ENCODE assay signal across 25 cellular contexts in the genomic region with DNA sequence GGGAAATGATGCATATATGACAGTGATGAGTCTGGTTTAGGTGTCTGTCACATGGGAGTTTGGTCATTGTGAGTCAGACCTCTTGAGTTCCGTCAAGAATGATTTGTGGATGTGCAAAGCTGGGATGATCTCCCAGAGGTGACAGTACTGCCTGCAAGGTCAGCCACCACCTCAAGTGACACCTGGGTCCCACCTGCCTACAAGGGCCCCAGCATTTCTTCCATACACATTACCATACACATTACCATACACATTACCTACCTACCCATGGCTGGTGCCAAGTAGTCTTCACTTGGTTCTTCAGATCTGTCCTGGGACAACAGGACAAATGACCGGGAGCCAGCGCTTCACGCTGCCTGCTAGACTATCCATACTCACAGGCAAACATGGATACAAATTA.
"Had no signal": no experiment of that assay in that cellular context is flagged by ENCODE, and none has a peak within 500 bp of the region (broad histone marks: within the 10 kb centered on the region; RNA-seq: fewer than 3 reads in every experiment).

No MANE protein-coding gene starts in this region.

- H3K36me3 ChIP-seq: brain microvascular endothelial cell, Peyer's patch had no signal

- H3K9me3 ChIP-seq: Peyer's patch had no signal

- H3K27me3 ChIP-seq: brain microvascular endothelial cell, Peyer's patch had no signal

- ATAC-seq: activated CD8-positive, alpha-beta memory T cell treated with anti-CD3 and anti-CD28 coated beads, Interleukin-2, amount 10 ng/mL, durations not matched to agents 7 days and 5 days; T-helper 17 cell had no signal

- H3K4me1 ChIP-seq: Peyer's patch had no signal

- FAIRE-seq: colon had no signal

- H3K27ac ChIP-seq: brain microvascular endothelial cell, Peyer's patch had no signal

- DNase-seq: activated B cell treated with CpG ODN at 0.5 μM for 24 hours; activated CD4-positive, alpha-beta T cell treated with anti-CD3 and anti-CD28 coated beads for 1 hour; activated CD4-positive, alpha-beta T cell treated with anti-CD3 and anti-CD28 coated beads, Interleukin-2, amount 10 ng/mL, durations not matched to agents 24 days and 14 days; activated CD4-positive, alpha-beta T cell treated with anti-CD3 and anti-CD28 coated beads, Interleukin-2, amount 50 U/mL, for 48 hours; activated CD8-positive, alpha-beta memory T cell treated with anti-CD3 and anti-CD28 coated beads, Interleukin-2, amount 10 ng/mL, durations not matched to agents 7 days and 5 days; activated gamma-delta T cell; activated naive CD4-positive, alpha-beta T cell treated with anti-CD3 and anti-CD28 coated beads for 36 hours; activated T-cell treated with anti-CD3 and anti-CD28 coated beads, Interleukin-2, amount 50 U/mL, for 24 hours; amygdala; brain microvascular endothelial cell; cerebellar nuclear complex; Kasumi-1; NCI-H1105 treated with DMSO at 0.1 percent for 48 hours; NCI-H1436 treated with DMSO at 0.1 percent for 48 hours; NCI-H187 treated with DMSO at 0.1 percent for 48 hours; NCI-H2081 treated with DMSO at 0.1 percent for 48 hours; NCI-H2227 treated with DMSO at 0.1 percent for 48 hours; NCI-H526; NCI-H82; OCI-M1; Peyer's patch; SIG-M5; T-helper 17 cell; T-helper 9 cell had no signal

- H3K4me3 ChIP-seq: Peyer's patch had no signal
